11 cellular contexts compared by ENCODE assay signal in genomic region chr11:70481625-70482528, GRCh38.
A peak's percentile ranks its signal among the peaks of the same experiment; 100 is the strongest.
DNase-seq lines count a peak whose midpoint lies in the region; ATAC-seq and TF ChIP-seq lines count a peak whose summit lies in the region.
"Had no signal": no experiment of that assay in that cellular context is flagged by ENCODE, and none has a peak within 500 bp of the region (broad histone marks: within the 10 kb centered on the region; RNA-seq: fewer than 3 reads in every experiment).

No MANE protein-coding gene starts in this region.

- 0 out of 22 replicates have a peak, but pooled peaks cover 0 to 7% (median 0%) of the 10 kb centered on the region in 11 experiments for H4K20me1 ChIP-seq in BLaER1 treated with 17β-estradiol and CSF1 and Interleukin-3, amounts not matched to agents 10 nM and 100 nM
- H4K20me1 ChIP-seq in PC-9 (ENCODE audit: insufficient read depth), result no peaks in the 10 kb centered on the region

- no peak overlapping the region for H3K9ac ChIP-seq in BLaER1 treated with 17β-estradiol and CSF1 and Interleukin-3, amounts not matched to agents 10 nM and 100 nM

- H3K9me3 Mint-ChIP-seq in nephron progenitor cell, result no peaks in the 10 kb centered on the region
- H3K9me3 Mint-ChIP-seq: stimulated activated memory B cell treated with anti-CD40 and anti-IgM and Interleukin-4, amounts not matched to agents 10 μg/mL and 1 μg/mL and 100 μg/mL, for 72 hours; T-helper 2 cell treated with Interferon-gamma antibody and Interleukin-4, amounts not matched to agents 5 μg/mL and 100 μg/mL, for 36 hours had no signal

- CTCF ChIA-PET in PC-9 (lab: Charles Lee), result interaction anchor here (0.6 to 2.4 kb wide), 6 partner anchors 12 to 86 kb away, joined by 3 to 10 read pairs (median 7); no protein-coding TSS in a partner anchor

- 0 out of 2 replicates have a peak overlapping the region, but pooled peaks have one; percentile 2 for H2AFZ ChIP-seq in PC-9

- H3K4me2 ChIP-seq in BLaER1 treated with 17β-estradiol and CSF1 and Interleukin-3, amounts not matched to agents 10 nM and 100 nM, result peak overlapping the region in 10 of 11 experiments; percentile 18 to 66 (median 55); a peak in 13 of 22 replicates
- H3K4me2 ChIP-seq in PC-9, result peak overlapping the region; percentile 79

- ATAC-seq in GM21723 (IDR thresholded peaks at IDR 0.05; ENCODE audit: unreplicated experiment) (no peak), GM19035 (IDR thresholded peaks at IDR 0.05; ENCODE audit: unreplicated experiment) (no peak)
- ATAC-seq: body of pancreas; stimulated activated memory B cell treated with anti-CD40 and anti-IgM and Interleukin-4, amounts not matched to agents 10 μg/mL and 1 μg/mL and 100 μg/mL, for 72 hours had no signal

- no peaks in the 10 kb centered on the region for H3K9me2 ChIP-seq in PC-9 (ENCODE audit: insufficient read depth)

- peaks cover 0 to 11% (median 5%) of the 10 kb centered on the region in 11 experiments; a peak in 11 of 22 replicates for H3K9me3 ChIP-seq in BLaER1 treated with 17β-estradiol and CSF1 and Interleukin-3, amounts not matched to agents 10 nM and 100 nM (replicated peaks in 1 of 11)
- no peaks in the 10 kb centered on the region for H3K9me3 ChIP-seq in PC-9 (ENCODE audit: insufficient read depth, low read depth)
- H3K9me3 ChIP-seq: body of pancreas had no signal

- H3K79me2 ChIP-seq in PC-9 (ENCODE audit: low read depth), result no peaks in the 10 kb centered on the region

- no peaks in the 10 kb centered on the region for H3K27me3 ChIP-seq in BLaER1 treated with 17β-estradiol and CSF1 and Interleukin-3, amounts not matched to agents 10 nM and 100 nM
- no peaks in the 10 kb centered on the region for H3K27me3 ChIP-seq in PC-9 (ENCODE audit: insufficient read depth, low read depth)
- H3K27me3 ChIP-seq: body of pancreas had no signal

- peak overlapping the region; percentile 68 for H3K27ac Mint-ChIP-seq in nephron progenitor cell
- H3K27ac Mint-ChIP-seq: stimulated activated memory B cell treated with anti-CD40 and anti-IgM and Interleukin-4, amounts not matched to agents 10 μg/mL and 1 μg/mL and 100 μg/mL, for 72 hours; T-helper 2 cell treated with Interferon-gamma antibody and Interleukin-4, amounts not matched to agents 5 μg/mL and 100 μg/mL, for 36 hours had no signal

- peaks cover 15% of the 10 kb centered on the region for H3K4me1 Mint-ChIP-seq in nephron progenitor cell
- H3K4me1 Mint-ChIP-seq: stimulated activated memory B cell treated with anti-CD40 and anti-IgM and Interleukin-4, amounts not matched to agents 10 μg/mL and 1 μg/mL and 100 μg/mL, for 72 hours had no signal

- peak; percentile 96 to 100 for DNase-seq in PC-9
- DNase-seq in fibroblast of the aortic adventitia (ENCODE audit: low read depth), result peak; percentile 69
- no peak for DNase-seq in nephron progenitor cell
- no peak for DNase-seq in NCI-H1930 (lab: John Stamatoyannopoulos, UW)
- DNase-seq in cerebellar nuclear complex (lab: John Stamatoyannopoulos, UW), result no peak
- DNase-seq: body of pancreas had no signal

- H3F3A ChIP-seq in PC-9 (ENCODE audit: insufficient read depth, low read depth), result peaks cover 42% of the 10 kb centered on the region

- intact Hi-C loops in PC-9 (cut with micrococcal nuclease; ENCODE audit: unreplicated experiment), result loop anchor here (1.0 to 10.0 kb wide), 4 partner anchors 36 to 173 kb away; no protein-coding TSS in a partner anchor

- H3K27ac ChIP-seq in BLaER1 treated with 17β-estradiol and CSF1 and Interleukin-3, amounts not matched to agents 10 nM and 100 nM, result no peak overlapping the region
- peak overlapping the region; percentile 99 for H3K27ac ChIP-seq in PC-9
- H3K27ac ChIP-seq: body of pancreas had no signal

- H3K4me3 Mint-ChIP-seq in nephron progenitor cell, result no peak overlapping the region
- H3K4me3 Mint-ChIP-seq: stimulated activated memory B cell treated with anti-CD40 and anti-IgM and Interleukin-4, amounts not matched to agents 10 μg/mL and 1 μg/mL and 100 μg/mL, for 72 hours; T-helper 2 cell treated with Interferon-gamma antibody and Interleukin-4, amounts not matched to agents 5 μg/mL and 100 μg/mL, for 36 hours had no signal

- peaks cover 7% of the 10 kb centered on the region for H3K27me3 Mint-ChIP-seq in nephron progenitor cell (ENCODE audit: low read depth, poor library complexity)

- POLR2A ChIA-PET in PC-9 (lab: Charles Lee; ENCODE audit: unreplicated experiment), result interaction anchor here (0.6 to 0.7 kb wide), 3 partner anchors 82 to 536 kb away, joined by 4 to 5 read pairs (median 4); no protein-coding TSS in a partner anchor

- TF ChIP-seq CTCF in PC-9 (conservative IDR thresholded peaks at IDR 0.05) (no peak), fibroblast of the aortic adventitia (IDR thresholded peaks at IDR 0.05; ENCODE audit: insufficient read depth, low read length) (no peak), nephron progenitor cell (IDR thresholded peaks at IDR 0.05) (no peak)

- H3K36me3 ChIP-seq in BLaER1 treated with 17β-estradiol and CSF1 and Interleukin-3, amounts not matched to agents 10 nM and 100 nM, result no peaks in the 10 kb centered on the region
- no peaks in the 10 kb centered on the region for H3K36me3 ChIP-seq in PC-9 (ENCODE audit: low read depth)

- H3K4me3 ChIP-seq in BLaER1 treated with 17β-estradiol and CSF1 and Interleukin-3, amounts not matched to agents 10 nM and 100 nM, result no peak overlapping the region
- no peak overlapping the region; the same call in 1 of the 2 replicates for H3K4me3 ChIP-seq in PC-9
- H3K4me3 ChIP-seq in fibroblast of the aortic adventitia (ENCODE audit: low read depth, low read length), result no peak overlapping the region
- H3K4me3 ChIP-seq: body of pancreas had no signal

- no peaks in the 10 kb centered on the region for H3K36me3 Mint-ChIP-seq in nephron progenitor cell (ENCODE audit: low read depth)
- H3K36me3 Mint-ChIP-seq: stimulated activated memory B cell treated with anti-CD40 and anti-IgM and Interleukin-4, amounts not matched to agents 10 μg/mL and 1 μg/mL and 100 μg/mL, for 72 hours had no signal

- BruUV-seq in PC-9 (replicated peaks; lab: Mats Ljungman, UMichigan), result no TSS peak

- H3K4me1 ChIP-seq in BLaER1 treated with 17β-estradiol and CSF1 and Interleukin-3, amounts not matched to agents 10 nM and 100 nM, result peaks cover 5 to 19% (median 10%) of the 10 kb centered on the region in 10 experiments
- H3K4me1 ChIP-seq in PC-9 (replicated peaks; ENCODE audit: insufficient read depth), result peaks cover 49% of the 10 kb centered on the region
- H3K4me1 ChIP-seq: body of pancreas had no signal

Comparison
In these comparisons a context has a peak if more than half of its experiments do, and no peak if none do; other contexts are left out.
1. DNase-seq: peak in PC-9 (2 of 2) and fibroblast of the aortic adventitia (single experiment); none in nephron progenitor cell (single experiment), NCI-H1930 (0 of 2) and cerebellar nuclear complex (0 of 2).